ENCODE assay signal across 33 cellular contexts in the genomic region with DNA sequence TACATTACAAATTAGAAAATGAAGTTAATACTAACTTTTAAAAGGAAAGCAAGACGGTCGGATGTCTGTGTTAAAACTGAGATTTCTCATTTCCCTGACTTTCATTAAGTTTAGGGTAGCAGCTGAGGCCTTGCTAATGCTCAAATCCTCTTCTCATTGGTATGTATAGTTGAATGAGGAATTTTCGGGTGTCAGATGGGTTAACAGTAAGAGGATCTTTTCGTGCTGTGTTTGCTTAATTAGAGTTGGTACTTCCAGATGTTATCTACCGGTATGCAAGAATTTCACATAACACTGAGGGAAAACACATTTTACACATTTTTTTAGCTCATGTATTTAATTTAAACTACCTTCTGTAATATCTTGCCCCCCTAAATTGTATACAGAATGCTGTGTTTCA.
"Had no signal": no experiment of that assay in that cellular context is flagged by ENCODE, and none has a peak within 500 bp of the region (broad histone marks: within the 10 kb centered on the region; RNA-seq: fewer than 3 reads in every experiment).

No MANE protein-coding gene starts in this region.

- H3K9me3 ChIP-seq: ascending aorta, breast epithelium, colonic mucosa had no signal

- H3K27ac ChIP-seq: ascending aorta, breast epithelium, cardiac muscle cell, colonic mucosa, WERI-Rb-1 had no signal

- H3K4me1 Mint-ChIP-seq: activated CD4-positive, alpha-beta T cell treated with anti-CD3 and anti-CD28 coated beads for 36 hours; activated CD4-positive, alpha-beta T cell treated with anti-CD3 and anti-CD28 coated beads, Interleukin-2, amount 10 ng/mL, durations not matched to agents 24 days and 14 days; activated CD8-positive, alpha-beta memory T cell treated with anti-CD3 and anti-CD28 coated beads, Interleukin-2, amount 10 ng/mL, durations not matched to agents 7 days and 5 days; activated naive CD4-positive, alpha-beta T cell treated with anti-CD3 and anti-CD28 coated beads, Interleukin-2, amount 10 ng/mL, durations not matched to agents 7 days and 5 days; activated naive CD8-positive, alpha-beta T cell treated with anti-CD3 and anti-CD28 coated beads, Interleukin-2, amount 10 ng/mL, durations not matched to agents 7 days and 5 days; T-helper 17 cell had no signal

- H3K27ac Mint-ChIP-seq: activated CD4-positive, alpha-beta memory T cell treated with anti-CD3 and anti-CD28 coated beads for 36 hours; activated CD4-positive, alpha-beta T cell treated with anti-CD3 and anti-CD28 coated beads for 36 hours; activated CD4-positive, alpha-beta T cell treated with anti-CD3 and anti-CD28 coated beads, Interleukin-2, amount 10 ng/mL, durations not matched to agents 24 days and 14 days; activated CD8-positive, alpha-beta memory T cell treated with anti-CD3 and anti-CD28 coated beads, Interleukin-2, amount 10 ng/mL, durations not matched to agents 7 days and 5 days; activated CD8-positive, alpha-beta T cell treated with anti-CD3 and anti-CD28 coated beads, Interleukin-2, amount 10 ng/mL, durations not matched to agents 7 days and 5 days; activated naive CD4-positive, alpha-beta T cell treated with anti-CD3 and anti-CD28 coated beads, Interleukin-2, amount 10 ng/mL, durations not matched to agents 7 days and 5 days; activated naive CD4-positive, alpha-beta T cell treated with anti-CD3 and anti-CD28 coated beads, Interleukin-2, amount 50 U/mL, for 72 hours; activated naive CD8-positive, alpha-beta T cell treated with anti-CD3 and anti-CD28 coated beads, Interleukin-2, amount 10 ng/mL, durations not matched to agents 7 days and 5 days; activated T-cell treated with anti-CD3 and anti-CD28 coated beads, Interleukin-2, amount 50 U/mL, for 72 hours; brain; T-helper 17 cell; T-helper 2 cell treated with Interferon-gamma antibody and Interleukin-4, amounts not matched to agents 5 μg/mL and 100 μg/mL, for 36 hours had no signal

- H3K36me3 ChIP-seq: ascending aorta, breast epithelium, cardiac muscle cell, colonic mucosa, WERI-Rb-1 had no signal

- H3K27me3 ChIP-seq: ascending aorta, breast epithelium, cardiac muscle cell, colonic mucosa had no signal

- ATAC-seq: activated CD4-positive, alpha-beta T cell treated with anti-CD3 and anti-CD28 coated beads for 36 hours; activated CD8-positive, alpha-beta memory T cell treated with anti-CD3 and anti-CD28 coated beads, Interleukin-2, amount 10 ng/mL, durations not matched to agents 7 days and 5 days; activated CD8-positive, alpha-beta T cell treated with anti-CD3 and anti-CD28 coated beads, Interleukin-2, amount 10 ng/mL, durations not matched to agents 7 days and 5 days; activated naive CD4-positive, alpha-beta T cell treated with anti-CD3 and anti-CD28 coated beads, Interleukin-2, amount 50 U/mL, for 72 hours; activated T-cell treated with anti-CD3 and anti-CD28 coated beads, Interleukin-2, amount 50 U/mL, for 72 hours; esophagus mucosa; T-helper 17 cell had no signal

- FAIRE-seq: endometrium, frontal cortex had no signal

- H3K27me3 Mint-ChIP-seq: activated CD4-positive, alpha-beta memory T cell treated with anti-CD3 and anti-CD28 coated beads for 36 hours; activated CD4-positive, alpha-beta T cell treated with anti-CD3 and anti-CD28 coated beads for 36 hours; activated CD4-positive, alpha-beta T cell treated with anti-CD3 and anti-CD28 coated beads, Interleukin-2, amount 10 ng/mL, durations not matched to agents 24 days and 14 days; activated CD8-positive, alpha-beta memory T cell treated with anti-CD3 and anti-CD28 coated beads, Interleukin-2, amount 10 ng/mL, durations not matched to agents 7 days and 5 days; activated naive CD4-positive, alpha-beta T cell treated with anti-CD3 and anti-CD28 coated beads, Interleukin-2, amount 10 ng/mL, durations not matched to agents 7 days and 5 days; activated naive CD8-positive, alpha-beta T cell treated with anti-CD3 and anti-CD28 coated beads, Interleukin-2, amount 10 ng/mL, durations not matched to agents 7 days and 5 days; brain; T-helper 17 cell had no signal

- H3K4me3 Mint-ChIP-seq: activated CD4-positive, alpha-beta memory T cell treated with anti-CD3 and anti-CD28 coated beads for 36 hours; activated CD4-positive, alpha-beta T cell treated with anti-CD3 and anti-CD28 coated beads for 36 hours; activated CD4-positive, alpha-beta T cell treated with anti-CD3 and anti-CD28 coated beads, Interleukin-2, amount 10 ng/mL, durations not matched to agents 24 days and 14 days; activated CD8-positive, alpha-beta memory T cell treated with anti-CD3 and anti-CD28 coated beads, Interleukin-2, amount 10 ng/mL, durations not matched to agents 7 days and 5 days; activated CD8-positive, alpha-beta T cell treated with anti-CD3 and anti-CD28 coated beads, Interleukin-2, amount 10 ng/mL, durations not matched to agents 7 days and 5 days; activated naive CD4-positive, alpha-beta T cell treated with anti-CD3 and anti-CD28 coated beads, Interleukin-2, amount 10 ng/mL, durations not matched to agents 7 days and 5 days; activated naive CD8-positive, alpha-beta T cell treated with anti-CD3 and anti-CD28 coated beads, Interleukin-2, amount 10 ng/mL, durations not matched to agents 7 days and 5 days; activated T-cell treated with anti-CD3 and anti-CD28 coated beads, Interleukin-2, amount 50 U/mL, for 72 hours; brain; T-helper 17 cell; T-helper 2 cell treated with Interferon-gamma antibody and Interleukin-4, amounts not matched to agents 5 μg/mL and 100 μg/mL, for 36 hours had no signal

- H3K4me3 ChIP-seq: ascending aorta, breast epithelium, cardiac muscle cell, colonic mucosa had no signal

- H3K9me3 Mint-ChIP-seq: activated CD4-positive, alpha-beta memory T cell treated with anti-CD3 and anti-CD28 coated beads for 36 hours; activated CD4-positive, alpha-beta T cell treated with anti-CD3 and anti-CD28 coated beads, Interleukin-2, amount 10 ng/mL, durations not matched to agents 24 days and 14 days had no signal

- DNase-seq: activated CD4-positive, alpha-beta memory T cell treated with anti-CD3 and anti-CD28 coated beads for 36 hours; activated CD4-positive, alpha-beta T cell treated with anti-CD3 and anti-CD28 coated beads for 36 hours; activated CD4-positive, alpha-beta T cell treated with anti-CD3 and anti-CD28 coated beads, Interleukin-2, amount 10 ng/mL, durations not matched to agents 24 days and 14 days; activated CD4-positive, CD25-positive, alpha-beta regulatory T cell; activated CD4-positive, CD25-positive, alpha-beta regulatory T cell treated with anti-CD3 and anti-CD28 coated beads, Interleukin-2, amount 50 U/mL, for 72 hours; activated CD8-positive, alpha-beta memory T cell treated with anti-CD3 and anti-CD28 coated beads, Interleukin-2, amount 10 ng/mL, durations not matched to agents 7 days and 5 days; activated CD8-positive, alpha-beta memory T cell treated with anti-CD3 and anti-CD28 coated beads, Interleukin-2, amount 50 U/mL, for 4 hours; activated CD8-positive, alpha-beta T cell treated with anti-CD3 and anti-CD28 coated beads, Interleukin-2, amount 10 ng/mL, durations not matched to agents 7 days and 5 days; activated gamma-delta T cell; activated naive CD4-positive, alpha-beta T cell; activated naive CD4-positive, alpha-beta T cell treated with anti-CD3 and anti-CD28 coated beads, Interleukin-2, amount 10 ng/mL, durations not matched to agents 7 days and 5 days; activated naive CD8-positive, alpha-beta T cell treated with anti-CD3 and anti-CD28 coated beads, Interleukin-2, amount 10 ng/mL, durations not matched to agents 7 days and 5 days; activated T-cell treated with anti-CD3 and anti-CD28 coated beads, Interleukin-2, amount 50 U/mL, for 1 hour; activated T-cell treated with anti-CD3 and anti-CD28 coated beads, Interleukin-2, amount 50 U/mL, for 72 hours; central memory CD4-positive, alpha-beta T cell; cerebellar nuclear complex; colonic mucosa; effector CD8-positive, alpha-beta T cell; foreskin fibroblast; head of caudate nucleus; T-helper 1 cell; T-helper 17 cell; T1000; WERI-Rb-1 had no signal

- H3K4me1 ChIP-seq: ascending aorta, breast epithelium, colonic mucosa had no signal

- H3K36me3 Mint-ChIP-seq: activated CD4-positive, alpha-beta memory T cell treated with anti-CD3 and anti-CD28 coated beads for 36 hours; activated CD8-positive, alpha-beta memory T cell treated with anti-CD3 and anti-CD28 coated beads, Interleukin-2, amount 10 ng/mL, durations not matched to agents 7 days and 5 days; activated naive CD4-positive, alpha-beta T cell treated with anti-CD3 and anti-CD28 coated beads, Interleukin-2, amount 10 ng/mL, durations not matched to agents 7 days and 5 days; activated naive CD4-positive, alpha-beta T cell treated with anti-CD3 and anti-CD28 coated beads, Interleukin-2, amount 50 U/mL, for 72 hours; activated naive CD8-positive, alpha-beta T cell treated with anti-CD3 and anti-CD28 coated beads, Interleukin-2, amount 10 ng/mL, durations not matched to agents 7 days and 5 days; brain had no signal
